Comparison of ENCODE assay signal across 8 cellular contexts in the genomic region with DNA sequence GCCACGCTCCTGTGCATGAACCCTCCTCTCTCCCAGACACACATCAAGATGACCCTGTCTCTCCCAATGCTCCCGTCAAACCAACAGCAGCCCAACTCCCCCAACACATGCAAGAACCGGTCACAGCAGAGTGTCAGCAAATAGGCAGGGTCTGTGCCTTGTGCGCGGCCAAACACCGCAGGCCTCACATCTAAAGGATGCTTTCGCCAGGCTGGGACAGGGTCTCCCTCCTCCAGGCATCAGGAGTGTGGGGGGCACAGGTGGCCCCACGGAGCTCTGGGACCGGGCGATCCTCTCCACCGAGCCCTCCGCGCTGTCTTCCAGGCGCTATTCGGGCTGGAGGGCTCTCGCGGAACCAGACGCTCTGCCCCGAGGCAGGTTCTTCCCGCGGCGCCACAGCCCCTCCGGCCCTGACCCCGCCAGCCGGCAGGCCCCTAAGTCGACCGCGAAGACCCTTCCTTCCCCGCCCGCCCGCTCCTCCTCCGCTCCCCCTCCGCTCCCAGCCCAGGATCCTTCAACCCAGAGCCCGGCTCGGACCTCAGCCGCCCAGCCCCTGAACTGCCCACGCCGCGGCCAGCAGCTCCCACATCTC. TPM values are rescaled to one million over a fixed set of nuclear protein-coding genes. Genes with fewer than 3 reads are reported as not detected.
DNase-seq lines count a peak whose midpoint lies in the region; ATAC-seq and TF ChIP-seq lines count a peak whose summit lies in the region.

No MANE protein-coding gene starts in this region.

- peak overlapping the region; percentile 98 for H3K4me2 ChIP-seq in mammary epithelial cell (ENCODE audit: insufficient read depth, low read depth, low read length)

- intact Hi-C loops in mammary epithelial cell (cut with micrococcal nuclease): loop anchor here (5.0 kb wide), 1 partner anchor 95 kb away; a partner anchor contains a TSS

- no peak for TF ChIP-seq POLR2A in Peyer's patch (IDR thresholded peaks at IDR 0.05)

- H3K79me2 ChIP-seq in mammary epithelial cell (ENCODE audit: insufficient read depth, low read length): peaks cover 24% of the 10 kb centered on the region

- H3K27ac ChIP-seq in Peyer's patch (peak overlapping the region; percentile 76 to 91 (median 84)), mammary epithelial cell (ENCODE audit: insufficient read depth, low read depth, low read length) (peak overlapping the region; percentile 45), skin epidermis (peak overlapping the region; percentile 52 to 94 (median 86))

- H4K20me1 ChIP-seq in mammary epithelial cell (ENCODE audit: insufficient read depth, low read length): no peaks in the 10 kb centered on the region

- in situ Hi-C loops in mammary epithelial cell (cut with MboI; ENCODE audit: low sequenced_read_pairs in 2 of 2): no loop called here

- peak; percentile 8 for ATAC-seq in HG02885 (IDR thresholded peaks at IDR 0.05; ENCODE audit: poor library complexity, unreplicated experiment)
- ATAC-seq in HG03469 (IDR thresholded peaks at IDR 0.05; ENCODE audit: unreplicated experiment): no peak

- 11% methylated on average over 3 of the region's 39 CpGs for WGBS in mammary epithelial cell (ENCODE audit: low coverage, missing lambda C conversion rate)

- DNase-seq in DMS 273 (lab: John Stamatoyannopoulos, UW; ENCODE audit: unreplicated experiment) (peak; percentile 57), DMS 273 treated with DMSO at 0.1 percent for 48 hours (lab: John Stamatoyannopoulos, UW) (no peak), Peyer's patch (peak; percentile 26 to 62 (median 53)), mammary epithelial cell (peak; percentile 30), islet precursor cell (peak; percentile 73)

- dilution Hi-C loops in mammary epithelial cell (cut with HindIII; ENCODE audit: low sequenced_read_pairs): no loop called here

- H3K27me3 ChIP-seq in Peyer's patch (no peaks in the 10 kb centered on the region), mammary epithelial cell (ENCODE audit: insufficient read depth, low read length) (no peaks in the 10 kb centered on the region)

- H2AFZ ChIP-seq in mammary epithelial cell (ENCODE audit: low read depth, low read length): peak overlapping the region; percentile 92

- TF ChIP-seq CTCF in Peyer's patch (IDR thresholded peaks at IDR 0.05) (no peak), mammary epithelial cell (conservative IDR thresholded peaks at IDR 0.05 in 1 of 2, IDR thresholded peaks at IDR 0.05 in 1 of 2; ENCODE audit: extremely low read depth in 1 of 2, insufficient read depth in 1 of 2, low read depth in 1 of 2, low read length in 2 of 2) (no peak)

- peak overlapping the region; percentile 63 to 97 (median 74) for H3K4me3 ChIP-seq in Peyer's patch
- H3K4me3 ChIP-seq in mammary epithelial cell (replicated peaks in 1 of 3; ENCODE audit: insufficient read depth in 1 of 3, low read depth in 2 of 3, low read length in 3 of 3): peak overlapping the region; percentile 85 to 88 (median 86)
- H3K4me3 ChIP-seq in skin epidermis: peak overlapping the region; percentile 68 to 90 (median 79)

- peak overlapping the region; percentile 48 for H3K9ac ChIP-seq in mammary epithelial cell (ENCODE audit: insufficient read depth, low read length)

- CTCF ChIA-PET in mammary epithelial cell (lab: Charles Lee; ENCODE audit: low non-redundant PET): no interaction called here

- H3K4me1 ChIP-seq in Peyer's patch (peaks cover 0 to 9% (median 0%) of the 10 kb centered on the region in 4 donors), mammary epithelial cell (ENCODE audit: insufficient read depth, low read length) (peaks cover 17% of the 10 kb centered on the region)

- no TSS peak for BruUV-seq in mammary epithelial cell (replicated peaks; lab: Mats Ljungman, UMichigan)

- H3K36me3 ChIP-seq in Peyer's patch (peaks cover 0 to 1% (median 0%) of the 10 kb centered on the region in 3 donors), mammary epithelial cell (ENCODE audit: insufficient read depth, low read length) (no peaks in the 10 kb centered on the region)

- H3K9me3 ChIP-seq in Peyer's patch (no peaks in the 10 kb centered on the region), mammary epithelial cell (replicated peaks; ENCODE audit: insufficient read depth, low read length) (no peaks in the 10 kb centered on the region)

RNA-seq across cellular contexts. Expression of a gene that starts 0.4 kb away (rescaled TPM):
- 10 to 100 TPM; 19.4 to 40.4 (median 27.7) TPM for total RNA-seq in Peyer's patch
- 10 to 100 TPM; 23.3 to 30.8 TPM for total RNA-seq in mammary epithelial cell
- 23.0 TPM for polyA plus RNA-seq in mammary epithelial cell
- 64.5 TPM for polyA minus RNA-seq in mammary epithelial cell

RNA-seq across cellular contexts. Expression of a gene that starts 33.7 kb away (rescaled TPM):
- total RNA-seq in Peyer's patch (10 to 100 TPM in 3 of 4 donors, 1 to 10 TPM in 1; 9.1 to 18.6 (median 12.6) TPM), mammary epithelial cell (under 1 TPM; 0.17 to 0.24 TPM)
- polyA plus RNA-seq in mammary epithelial cell: 0.26 TPM
- not detected for polyA minus RNA-seq in mammary epithelial cell

Comparison
In these comparisons a context has a peak if more than half of its experiments do, and no peak if none do; other contexts are left out.
1. RNA of a gene that starts 33.7 kb away (total RNA-seq): 9.1 to 18.6 TPM in Peyer's patch; 0.17 to 0.24 TPM in mammary epithelial cell; every median in the first group is over 4 times any median in the second.
2. Peak in every context shown above with its lines, with median percentiles within 50 percentile points of each other: H3K27ac ChIP-seq and H3K4me3 ChIP-seq.